In genomic region chr20:1618954-1619550, GRCh38 we compare ENCODE assay signal across 16 cellular contexts. TPM values are rescaled to one million over a fixed set of nuclear protein-coding genes. Genes with fewer than 3 reads are reported as not detected.
DNase-seq lines count a peak whose midpoint lies in the region; ATAC-seq and TF ChIP-seq lines count a peak whose summit lies in the region.
"Had no signal": no experiment of that assay in that cellular context is flagged by ENCODE, and none has a peak within 500 bp of the region (broad histone marks: within the 10 kb centered on the region; RNA-seq: fewer than 3 reads in every experiment).

No MANE protein-coding gene starts in this region.

- peak overlapping the region; percentile 46 for H3K4me3 Mint-ChIP-seq in activated T-helper 17 cell treated with anti-CD3 and anti-CD28 coated beads, Interleukin-2, amount 50 U/mL, for 72 hours

- H3K4me3 ChIP-seq in BLaER1 (no peak overlapping the region), HL-60 (replicated peaks; ENCODE audit: insufficient read depth, low read length) (peak overlapping the region; percentile 67), lower lobe of right lung (peak overlapping the region; percentile 38)

- H3K4me1 ChIP-seq in BLaER1: peaks cover 23% of the 10 kb centered on the region
- H3K4me1 ChIP-seq in lower lobe of right lung: peaks cover 24% of the 10 kb centered on the region
- no peaks in the 10 kb centered on the region for H3K4me1 ChIP-seq in foreskin keratinocyte

- DNase-seq in HL-60 (ENCODE audit: low read depth in 1 of 2, low spot score in 1 of 2) (peak; percentile 81), lower lobe of right lung (no peak), NCI-H2107 treated with DMSO at 0.1 percent for 48 hours (lab: John Stamatoyannopoulos, UW; ENCODE audit: unreplicated experiment) (no peak), foreskin keratinocyte (no peak), NCI-H2171 treated with DMSO at 0.1 percent for 48 hours (lab: John Stamatoyannopoulos, UW) (no peak)
- no peak for DNase-seq in effector CD4-positive, alpha-beta T cell
- DNase-seq: activated CD8-positive, alpha-beta memory T cell treated with anti-CD3 and anti-CD28 coated beads, Interleukin-2, amount 50 U/mL, for 4 hours; anterior cingulate cortex; CD4-positive, CD25-positive, alpha-beta regulatory T cell; foreskin fibroblast; HCEC 1CT; NCI-H1105 treated with DMSO at 0.1 percent for 48 hours; NCI-H510A had no signal

- no peak overlapping the region for H3K27ac Mint-ChIP-seq in activated T-helper 17 cell treated with anti-CD3 and anti-CD28 coated beads, Interleukin-2, amount 50 U/mL, for 72 hours

- peaks cover 12% of the 10 kb centered on the region for H3K9me3 ChIP-seq in BLaER1
- H3K9me3 ChIP-seq in lower lobe of right lung: no peaks in the 10 kb centered on the region

- H4K20me1 ChIP-seq in BLaER1: no peaks in the 10 kb centered on the region

- no peak overlapping the region for H3K9ac ChIP-seq in BLaER1

- H3K4me2 ChIP-seq in BLaER1: peak overlapping the region; percentile 66; the same call in 1 of the 2 replicates

- H3K9me3 Mint-ChIP-seq in activated T-helper 17 cell treated with anti-CD3 and anti-CD28 coated beads, Interleukin-2, amount 50 U/mL, for 72 hours: peaks cover 4% of the 10 kb centered on the region

- intact Hi-C loops in lower lobe of right lung (cut with DNase I): no loop called here

- no peak for TF ChIP-seq CTCF in HL-60 (IDR thresholded peaks at IDR 0.05; ENCODE audit: insufficient read depth, low read length)
- TF ChIP-seq CTCF in lower lobe of right lung (IDR thresholded peaks at IDR 0.05): no peak
- TF ChIP-seq CTCF in foreskin keratinocyte (conservative IDR thresholded peaks at IDR 0.05): no peak

- no peaks in the 10 kb centered on the region for H3K27me3 Mint-ChIP-seq in activated T-helper 17 cell treated with anti-CD3 and anti-CD28 coated beads, Interleukin-2, amount 50 U/mL, for 72 hours
- H3K27me3 Mint-ChIP-seq: CD4-positive, CD25-positive, alpha-beta regulatory T cell had no signal

- no peak for ATAC-seq in activated T-helper 17 cell treated with anti-CD3 and anti-CD28 coated beads, Interleukin-2, amount 50 U/mL, for 72 hours (replicated peaks)
- peak; percentile 73 to 78 for ATAC-seq in lower lobe of right lung
- no peak for ATAC-seq in foreskin keratinocyte

- H3K27me3 ChIP-seq in BLaER1 (no peaks in the 10 kb centered on the region), HL-60 (ENCODE audit: insufficient read depth, poor library complexity, severe bottlenecking) (no peaks in the 10 kb centered on the region), lower lobe of right lung (ENCODE audit: low read depth) (no peaks in the 10 kb centered on the region), foreskin keratinocyte (no peaks in the 10 kb centered on the region)

- H3K27ac ChIP-seq in BLaER1 (no peak overlapping the region), HL-60 (replicated peaks) (peak overlapping the region; percentile 90), lower lobe of right lung (peak overlapping the region; percentile 64), foreskin keratinocyte (no peak overlapping the region)

- H3K36me3 Mint-ChIP-seq in activated T-helper 17 cell treated with anti-CD3 and anti-CD28 coated beads, Interleukin-2, amount 50 U/mL, for 72 hours (ENCODE audit: low read depth): no peaks in the 10 kb centered on the region

- no peaks in the 10 kb centered on the region for H3K36me3 ChIP-seq in BLaER1
- H3K36me3 ChIP-seq in lower lobe of right lung: no peaks in the 10 kb centered on the region

- peaks cover 41% of the 10 kb centered on the region for H3K4me1 Mint-ChIP-seq in activated T-helper 17 cell treated with anti-CD3 and anti-CD28 coated beads, Interleukin-2, amount 50 U/mL, for 72 hours

RNA-seq across cellular contexts. Expression of gene SIRPB1, which starts 0.8 kb away (rescaled TPM):
- total RNA-seq in activated T-helper 17 cell treated with anti-CD3 and anti-CD28 coated beads, Interleukin-2, amount 50 U/mL, for 72 hours: 1 to 10 TPM in 1 of 2 donors, under 1 TPM in 1; 0.24 to 1.1 TPM
- total RNA-seq in lower lobe of right lung (35.8 TPM), foreskin keratinocyte (0.99 and 1.1 TPM in 2 replicates)
- 0.32 and 0.35 TPM in 2 replicates for polyA plus RNA-seq in foreskin keratinocyte

RNA-seq across cellular contexts. Expression of gene SIRPG, which starts 38.5 kb away (rescaled TPM):
- 10 to 100 TPM; 32.0 to 62.9 TPM for total RNA-seq in activated T-helper 17 cell treated with anti-CD3 and anti-CD28 coated beads, Interleukin-2, amount 50 U/mL, for 72 hours
- total RNA-seq in lower lobe of right lung: 0.97 TPM
- not detected in 2 replicates for total RNA-seq in foreskin keratinocyte
- not detected in 2 replicates for polyA plus RNA-seq in foreskin keratinocyte
- total RNA-seq: myocyte had no signal

Comparison
In these comparisons a context has a peak if more than half of its experiments do, and no peak if none do; other contexts are left out.
1. H3K27ac ChIP-seq: peak in HL-60 (single experiment) and lower lobe of right lung (single experiment); none in BLaER1 (single experiment) and foreskin keratinocyte (single experiment).
2. DNase-seq: peak in HL-60 (2 of 2); none in lower lobe of right lung (single experiment), NCI-H2107 treated with DMSO at 0.1 percent for 48 hours (single experiment), foreskin keratinocyte (0 of 2), NCI-H2171 treated with DMSO at 0.1 percent for 48 hours (single experiment) and effector CD4-positive, alpha-beta T cell (single experiment).
3. ATAC-seq: peak in lower lobe of right lung (2 of 2); none in activated T-helper 17 cell treated with anti-CD3 and anti-CD28 coated beads, Interleukin-2, amount 50 U/mL, for 72 hours (single experiment) and foreskin keratinocyte (single experiment).
4. RNA of gene SIRPB1, which starts 0.8 kb away (total RNA-seq): 35.8 TPM in lower lobe of right lung (single experiment); 0.24 to 1.1 TPM in activated T-helper 17 cell treated with anti-CD3 and anti-CD28 coated beads, Interleukin-2, amount 50 U/mL, for 72 hours and 0.99 to 1.1 TPM in foreskin keratinocyte; every median in the first group is over 10 times any median in the second.
5. RNA of gene SIRPG, which starts 38.5 kb away (total RNA-seq): 32.0 to 62.9 TPM in activated T-helper 17 cell treated with anti-CD3 and anti-CD28 coated beads, Interleukin-2, amount 50 U/mL, for 72 hours; 0.97 TPM in lower lobe of right lung (single experiment) and not detected in foreskin keratinocyte; every median in the first group is over 10 times any median in the second.